16 cellular contexts compared by ENCODE assay signal in the genomic region with DNA sequence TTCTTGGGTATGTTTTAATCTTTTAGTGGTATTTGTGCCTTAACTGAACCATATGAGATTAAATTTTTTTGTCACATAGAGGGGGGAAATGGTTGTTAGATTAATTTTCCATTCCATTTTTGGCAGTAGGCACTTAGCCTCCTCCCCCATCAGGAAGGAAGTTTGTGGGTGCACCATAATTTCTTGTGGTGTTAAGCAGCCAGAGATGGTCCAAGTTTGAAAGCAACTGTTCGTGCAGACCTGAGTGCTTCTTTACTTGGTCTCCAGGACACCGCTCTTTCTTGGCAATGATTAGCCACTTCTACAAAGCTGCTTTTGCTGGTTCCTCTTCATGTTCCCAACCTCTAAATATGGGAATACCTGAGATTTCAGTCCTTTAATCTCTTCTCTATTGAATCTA.
DNase-seq lines count a peak whose midpoint lies in the region; ATAC-seq, FAIRE-seq and TF ChIP-seq lines count a peak whose summit lies in the region.
"Had no signal": no experiment of that assay in that cellular context is flagged by ENCODE, and none has a peak within 500 bp of the region (broad histone marks: within the 10 kb centered on the region; RNA-seq: fewer than 3 reads in every experiment).

No MANE protein-coding gene starts in this region.

- peak; percentile 88 for ATAC-seq in GM18909 (IDR thresholded peaks at IDR 0.05; ENCODE audit: poor library complexity, unreplicated experiment)
- ATAC-seq in lower lobe of right lung = no peak
- ATAC-seq: activated CD4-positive, CD25-positive, alpha-beta regulatory T cell treated with anti-CD3 and anti-CD28 coated beads, Interleukin-2, amount 50 U/mL, for 24 hours had no signal

- peak overlapping the region; percentile 8 for H3K4me3 ChIP-seq in CD8-positive, alpha-beta memory T cell (ENCODE audit: low read length)
- peak overlapping the region; percentile 4 for H3K4me3 ChIP-seq in Jurkat, Clone E6-1 (ENCODE audit: low read length)
- no peak overlapping the region for H3K4me3 ChIP-seq in endodermal cell (ENCODE audit: low read length)
- H3K4me3 ChIP-seq in lower lobe of right lung = no peak overlapping the region
- H3K4me3 ChIP-seq: smooth muscle cell had no signal

- 93 to 100% methylated on average over 2 of the region's 2 CpGs for WGBS in endodermal cell (ENCODE audit: insufficient coverage in 1 of 2, insufficient read length in 1 of 2), 2 experiments

- FAIRE-seq in GM12892 (lab: Jason Lieb, UNC) = no peak

- peaks cover 0 to 2% of the 10 kb centered on the region in 2 donors for H3K27me3 Mint-ChIP-seq in CD8-positive, alpha-beta memory T cell
- H3K27me3 Mint-ChIP-seq in activated T-helper 2 cell treated with anti-CD3 and anti-CD28 coated beads, Interferon-gamma antibody, Interleukin-2, Interleukin-4, amounts not matched to agents 10 μg/mL and 5 μg/mL and 100 μg/mL, durations not matched to agents 14 hours and 24 hours and 36 hours (ENCODE audit: low read depth) = no peaks in the 10 kb centered on the region
- H3K27me3 Mint-ChIP-seq in endodermal cell (ENCODE audit: insufficient read depth) = no peaks in the 10 kb centered on the region
- H3K27me3 Mint-ChIP-seq: brain had no signal

- TF ChIP-seq CTCF in endodermal cell (conservative IDR thresholded peaks at IDR 0.05) = no peak
- TF ChIP-seq CTCF in lower lobe of right lung (IDR thresholded peaks at IDR 0.05) = no peak

- H3K27me3 ChIP-seq in CD8-positive, alpha-beta memory T cell (ENCODE audit: insufficient read depth, low read length, poor library complexity, severe bottlenecking) = no peaks in the 10 kb centered on the region
- H3K27me3 ChIP-seq in endodermal cell (ENCODE audit: control insufficient read depth, insufficient read depth, low read length, poor library complexity, severe bottlenecking) (no peaks in the 10 kb centered on the region), lower lobe of right lung (ENCODE audit: low read depth) (no peaks in the 10 kb centered on the region)

- H3K4me1 ChIP-seq in CD8-positive, alpha-beta memory T cell (ENCODE audit: insufficient read depth, low read length) = peaks cover 58% of the 10 kb centered on the region
- H3K4me1 ChIP-seq in endodermal cell (ENCODE audit: control insufficient read depth, insufficient read depth, low read length) (no peaks in the 10 kb centered on the region), lower lobe of right lung (peaks cover 16% of the 10 kb centered on the region)

- peak overlapping the region in 6 of 7 donors; percentile 13 to 63 (median 54) for H3K4me3 Mint-ChIP-seq in CD8-positive, alpha-beta memory T cell
- peak overlapping the region; percentile 14 for H3K4me3 Mint-ChIP-seq in activated T-helper 2 cell treated with anti-CD3 and anti-CD28 coated beads, Interferon-gamma antibody, Interleukin-2, Interleukin-4, amounts not matched to agents 10 μg/mL and 5 μg/mL and 100 μg/mL, durations not matched to agents 14 hours and 24 hours and 36 hours (ENCODE audit: low read depth)
- H3K4me3 Mint-ChIP-seq in endodermal cell = no peak overlapping the region
- H3K4me3 Mint-ChIP-seq: brain, HFFc6 had no signal

- H3K9ac ChIP-seq in endodermal cell (ENCODE audit: extremely low read depth, low read length, poor library complexity, severe bottlenecking) = no peak overlapping the region

- H3K36me3 ChIP-seq in CD8-positive, alpha-beta memory T cell (ENCODE audit: insufficient read depth, low read length) = no peaks in the 10 kb centered on the region
- H3K36me3 ChIP-seq in endodermal cell (ENCODE audit: control insufficient read depth, insufficient read depth, low read length) (no peaks in the 10 kb centered on the region), lower lobe of right lung (no peaks in the 10 kb centered on the region)

- H3K36me3 Mint-ChIP-seq in CD8-positive, alpha-beta memory T cell = peaks cover 0 to 32% (median 5%) of the 10 kb centered on the region in 3 donors
- peaks cover 30% of the 10 kb centered on the region for H3K36me3 Mint-ChIP-seq in activated T-helper 2 cell treated with anti-CD3 and anti-CD28 coated beads, Interferon-gamma antibody, Interleukin-2, Interleukin-4, amounts not matched to agents 10 μg/mL and 5 μg/mL and 100 μg/mL, durations not matched to agents 14 hours and 24 hours and 36 hours (ENCODE audit: low read depth)
- no peaks in the 10 kb centered on the region for H3K36me3 Mint-ChIP-seq in endodermal cell (ENCODE audit: low read depth)
- H3K36me3 Mint-ChIP-seq: brain had no signal

- CTCF ChIA-PET in CD8-positive, alpha-beta memory T cell (lab: Charles Lee) = interaction anchor here (2.0 kb wide), 1 partner anchor 45 kb away, joined by 7 read pairs; no protein-coding TSS in a partner anchor

- H3K9me3 Mint-ChIP-seq in CD8-positive, alpha-beta memory T cell = peaks cover 3 to 15% (median 8%) of the 10 kb centered on the region in 5 donors
- H3K9me3 Mint-ChIP-seq in activated T-helper 2 cell treated with anti-CD3 and anti-CD28 coated beads, Interferon-gamma antibody, Interleukin-2, Interleukin-4, amounts not matched to agents 10 μg/mL and 5 μg/mL and 100 μg/mL, durations not matched to agents 14 hours and 24 hours and 36 hours = peaks cover 34% of the 10 kb centered on the region
- H3K9me3 Mint-ChIP-seq in endodermal cell = no peaks in the 10 kb centered on the region
- H3K9me3 Mint-ChIP-seq: HFFc6 had no signal

- H3K27ac ChIP-seq in CD8-positive, alpha-beta memory T cell (ENCODE audit: low read depth, low read length) = no peak overlapping the region
- H3K27ac ChIP-seq in endodermal cell (ENCODE audit: low read depth, low read length) (no peak overlapping the region), lower lobe of right lung (no peak overlapping the region)
- H3K27ac ChIP-seq: epithelial cell of prostate had no signal

- peaks cover 36 to 61% (median 47%) of the 10 kb centered on the region in 3 donors for H3K4me1 Mint-ChIP-seq in CD8-positive, alpha-beta memory T cell
- H3K4me1 Mint-ChIP-seq in activated T-helper 2 cell treated with anti-CD3 and anti-CD28 coated beads, Interferon-gamma antibody, Interleukin-2, Interleukin-4, amounts not matched to agents 10 μg/mL and 5 μg/mL and 100 μg/mL, durations not matched to agents 14 hours and 24 hours and 36 hours (ENCODE audit: low read depth) = peaks cover 52% of the 10 kb centered on the region
- peaks cover 5% of the 10 kb centered on the region for H3K4me1 Mint-ChIP-seq in endodermal cell

- H3K9me3 ChIP-seq in CD8-positive, alpha-beta memory T cell (ENCODE audit: low read length) = no peaks in the 10 kb centered on the region
- H3K9me3 ChIP-seq in endodermal cell (ENCODE audit: control insufficient read depth, low read length) (no peaks in the 10 kb centered on the region), lower lobe of right lung (no peaks in the 10 kb centered on the region)

- POLR2A ChIA-PET in CD8-positive, alpha-beta memory T cell (lab: Charles Lee) = no interaction called here

- H3K27ac Mint-ChIP-seq in CD8-positive, alpha-beta memory T cell = peak overlapping the region in 6 of 8 donors; percentile 16 to 78 (median 66)
- H3K27ac Mint-ChIP-seq in activated T-helper 2 cell treated with anti-CD3 and anti-CD28 coated beads, Interferon-gamma antibody, Interleukin-2, Interleukin-4, amounts not matched to agents 10 μg/mL and 5 μg/mL and 100 μg/mL, durations not matched to agents 14 hours and 24 hours and 36 hours = peak overlapping the region; percentile 18
- H3K27ac Mint-ChIP-seq in endodermal cell = no peak overlapping the region
- H3K27ac Mint-ChIP-seq: brain, HFFc6 had no signal

- peak in 3 of 5 donors; percentile 21 to 53 (median 50) for DNase-seq in CD8-positive, alpha-beta memory T cell
- DNase-seq in Jurkat, Clone E6-1 (ENCODE audit: low read depth, low spot score) = peak; percentile 97
- peak; percentile 49 for DNase-seq in activated T-helper 2 cell treated with anti-CD3 and anti-CD28 coated beads, Interferon-gamma antibody, Interleukin-2, Interleukin-4, amounts not matched to agents 10 μg/mL and 5 μg/mL and 100 μg/mL, durations not matched to agents 14 hours and 24 hours and 36 hours (ENCODE audit: low spot score)
- DNase-seq in endodermal cell (no peak), GM12892 (ENCODE audit: insufficient read length) (no peak), lower lobe of right lung (no peak), AML-193 (lab: John Stamatoyannopoulos, UW) (no peak)
- DNase-seq: DMS 273 treated with DMSO at 0.1 percent for 48 hours, HFFc6, NCI-H2171, RPMI8226 had no signal

- TF ChIP-seq POLR2A in GM12892 (IDR thresholded peaks at IDR 0.05; ENCODE audit: low read depth, low read length) = no peak

- intact Hi-C loops in activated T-helper 2 cell treated with anti-CD3 and anti-CD28 coated beads, Interferon-gamma antibody, Interleukin-2, Interleukin-4, amounts not matched to agents 10 μg/mL and 5 μg/mL and 100 μg/mL, durations not matched to agents 14 hours and 24 hours and 36 hours (cut with micrococcal nuclease) = no loop called here
- intact Hi-C loops in lower lobe of right lung (cut with DNase I) = no loop called here

Comparison
In these comparisons a context has a peak if more than half of its experiments do, and no peak if none do; other contexts are left out.
1. DNase-seq: peak in CD8-positive, alpha-beta memory T cell (3 of 5), Jurkat, Clone E6-1 (single experiment) and activated T-helper 2 cell treated with anti-CD3 and anti-CD28 coated beads, Interferon-gamma antibody, Interleukin-2, Interleukin-4, amounts not matched to agents 10 μg/mL and 5 μg/mL and 100 μg/mL, durations not matched to agents 14 hours and 24 hours and 36 hours (single experiment); none in endodermal cell (single experiment), GM12892 (single experiment), lower lobe of right lung (single experiment) and AML-193 (0 of 2).
2. H3K4me3 ChIP-seq: peak in CD8-positive, alpha-beta memory T cell (single experiment) and Jurkat, Clone E6-1 (single experiment); none in endodermal cell (single experiment) and lower lobe of right lung (single experiment).